Comparison of ENCODE assay signal across 8 cellular contexts in genomic region chr1:167599839-167600581, GRCh38. TPM values are rescaled to one million over a fixed set of nuclear protein-coding genes. Genes with fewer than 3 reads are reported as not detected.
DNase-seq lines count a peak whose midpoint lies in the region; ATAC-seq and TF ChIP-seq lines count a peak whose summit lies in the region.

No MANE protein-coding gene starts in this region.

- H3K27me3 ChIP-seq in Loucy (ENCODE audit: insufficient read depth, low read length, poor library complexity, severe bottlenecking) (no peaks in the 10 kb centered on the region), fibroblast of lung (ENCODE audit: control insufficient read depth, insufficient read depth, low read length) (no peaks in the 10 kb centered on the region)

- H3K36me3 Mint-ChIP-seq in activated CD8-positive, alpha-beta memory T cell treated with anti-CD3 and anti-CD28 coated beads, Interleukin-2, amount 10 ng/mL, durations not matched to agents 7 days and 5 days, result peaks cover 3% of the 10 kb centered on the region

- H3K4me2 ChIP-seq in Loucy (ENCODE audit: low read depth, low read length, poor library complexity, severe bottlenecking) (peak overlapping the region; percentile 53), fibroblast of lung (ENCODE audit: extremely low read depth, insufficient read depth, low read length) (no peak overlapping the region)

- no peaks in the 10 kb centered on the region for H3F3A ChIP-seq in Loucy (ENCODE audit: low read depth)

- H3K9me3 ChIP-seq in Loucy (ENCODE audit: insufficient read depth, low read depth, low read length), result no peaks in the 10 kb centered on the region
- no peaks in the 10 kb centered on the region for H3K9me3 ChIP-seq in fibroblast of lung (ENCODE audit: control insufficient read depth, insufficient read depth, low read depth, low read length)

- H2AFZ ChIP-seq in Loucy (ENCODE audit: low read length) (peak overlapping the region; percentile 74), fibroblast of lung (ENCODE audit: low read length) (no peak overlapping the region)

- H3K79me2 ChIP-seq in Loucy (ENCODE audit: insufficient read depth, low read length) (no peaks in the 10 kb centered on the region), fibroblast of lung (ENCODE audit: control insufficient read depth, insufficient read depth, low read length) (no peaks in the 10 kb centered on the region)

- H3K27ac ChIP-seq in fibroblast of lung (ENCODE audit: insufficient read depth, low read length), result no peak overlapping the region

- peak overlapping the region; percentile 58 for H3K4me3 Mint-ChIP-seq in activated CD8-positive, alpha-beta memory T cell treated with anti-CD3 and anti-CD28 coated beads, Interleukin-2, amount 10 ng/mL, durations not matched to agents 7 days and 5 days

- DNase-seq in activated CD4-positive, CD25-positive, alpha-beta regulatory T cell treated with anti-CD3 and anti-CD28 coated beads, Interleukin-2, amount 50 U/mL, for 16 hours (ENCODE audit: low read depth, low spot score), result peak; percentile 18
- DNase-seq in activated CD4-positive, CD25-positive, alpha-beta regulatory T cell treated with anti-CD3 and anti-CD28 coated beads, Interleukin-2, amount 50 U/mL, for 72 hours, result no peak
- DNase-seq in H4 (ENCODE audit: low spot score) (peak; percentile 47), fibroblast of lung (ENCODE audit: low read depth in 2 of 2) (peak; percentile 55), pons (ENCODE audit: low spot score) (peak; percentile 56), NCI-H2029 (lab: John Stamatoyannopoulos, UW) (no peak)
- DNase-seq in activated CD8-positive, alpha-beta memory T cell treated with anti-CD3 and anti-CD28 coated beads, Interleukin-2, amount 10 ng/mL, durations not matched to agents 7 days and 5 days, result peak; percentile 63

- peaks cover 38% of the 10 kb centered on the region for H3K4me1 Mint-ChIP-seq in activated CD8-positive, alpha-beta memory T cell treated with anti-CD3 and anti-CD28 coated beads, Interleukin-2, amount 10 ng/mL, durations not matched to agents 7 days and 5 days

- peak overlapping the region; percentile 77 for H3K27ac Mint-ChIP-seq in activated CD8-positive, alpha-beta memory T cell treated with anti-CD3 and anti-CD28 coated beads, Interleukin-2, amount 10 ng/mL, durations not matched to agents 7 days and 5 days

- no peaks in the 10 kb centered on the region for H3K9me2 ChIP-seq in Loucy (replicated peaks; ENCODE audit: low read depth, low read length)

- ATAC-seq in activated CD8-positive, alpha-beta memory T cell treated with anti-CD3 and anti-CD28 coated beads, Interleukin-2, amount 10 ng/mL, durations not matched to agents 7 days and 5 days, result peak; percentile 90

- H4K20me1 ChIP-seq in Loucy (ENCODE audit: insufficient read depth, low read length, poor library complexity, severe bottlenecking) (no peaks in the 10 kb centered on the region), fibroblast of lung (ENCODE audit: control insufficient read depth, extremely low read depth, insufficient read depth, low read length) (no peaks in the 10 kb centered on the region)

- H3K36me3 ChIP-seq in Loucy (ENCODE audit: insufficient read depth, low read length), result no peaks in the 10 kb centered on the region
- H3K36me3 ChIP-seq in fibroblast of lung (ENCODE audit: control insufficient read depth, insufficient read depth, low read length), result no peaks in the 10 kb centered on the region

- H3K4me1 ChIP-seq in Loucy (ENCODE audit: insufficient read depth, low read length, poor library complexity, severe bottlenecking), result peaks cover 37% of the 10 kb centered on the region
- H3K4me1 ChIP-seq in fibroblast of lung (ENCODE audit: control insufficient read depth, extremely low read depth, insufficient read depth, low read length), result no peaks in the 10 kb centered on the region

- CTCF ChIA-PET in activated CD8-positive, alpha-beta memory T cell treated with anti-CD3 and anti-CD28 coated beads, Interleukin-2, amount 10 ng/mL, durations not matched to agents 7 days and 5 days (lab: Charles Lee), result interaction anchor here (0.7 to 3.7 kb wide), 28 partner anchors 12 to 483 kb away, joined by 3 to 84 read pairs (median 4); no protein-coding TSS in a partner anchor

- H3K4me3 ChIP-seq in Loucy (ENCODE audit: low read length, poor library complexity, severe bottlenecking), result peak overlapping the region; percentile 8
- H3K4me3 ChIP-seq in fibroblast of lung (replicated peaks in 1 of 4; ENCODE audit: control extremely low read depth in 1 of 4, insufficient read depth in 1 of 4, low read depth in 3 of 4, low read length in 4 of 4), result no peak overlapping the region

- peak overlapping the region; percentile 57 for H3K9ac ChIP-seq in Loucy (ENCODE audit: low read depth, low read length, poor library complexity, severe bottlenecking)
- no peak overlapping the region for H3K9ac ChIP-seq in fibroblast of lung (ENCODE audit: insufficient read depth, low read length)

- TF ChIP-seq CTCF in Loucy (conservative IDR thresholded peaks at IDR 0.05; ENCODE audit: low read length), result peak; percentile 95
- TF ChIP-seq CTCF in fibroblast of lung (conservative IDR thresholded peaks at IDR 0.05 in 1 of 2, IDR thresholded peaks at IDR 0.05 in 1 of 2; ENCODE audit: low read depth in 1 of 2, low read length in 2 of 2), result peak; percentile 51 to 55

- no peaks in the 10 kb centered on the region for H3K27me3 Mint-ChIP-seq in activated CD8-positive, alpha-beta memory T cell treated with anti-CD3 and anti-CD28 coated beads, Interleukin-2, amount 10 ng/mL, durations not matched to agents 7 days and 5 days

- no peaks in the 10 kb centered on the region for H3K9me3 Mint-ChIP-seq in activated CD8-positive, alpha-beta memory T cell treated with anti-CD3 and anti-CD28 coated beads, Interleukin-2, amount 10 ng/mL, durations not matched to agents 7 days and 5 days (ENCODE audit: low read depth)

RNA-seq across cellular contexts. Expression of gene RCSD1, which starts 30.0 kb away (rescaled TPM):
- total RNA-seq in H4 (2014; rRNA removed; shearing (Covaris generic)), result not detected in 2 replicates
- total RNA-seq in activated CD8-positive, alpha-beta memory T cell treated with anti-CD3 and anti-CD28 coated beads, Interleukin-2, amount 10 ng/mL, durations not matched to agents 7 days and 5 days, result 100 to 1,000 TPM; 121 to 129 TPM
- total RNA-seq in fibroblast of lung, result under 0.01 TPM in 1 of 2 replicates, not detected in the other
- 0.05 and 4.1 TPM in 2 replicates for polyA plus RNA-seq in fibroblast of lung
- 3.0 TPM in 1 of 2 replicates, not detected in the other for polyA plus RNA-seq in fibroblast of lung (2012)
- polyA minus RNA-seq in fibroblast of lung (ENCODE audit: low replicate concordance), result 2.6 TPM in 1 of 2 replicates, not detected in the other

RNA-seq across cellular contexts. Expression of gene CREG1, which starts 46.4 kb away (rescaled TPM):
- 133 and 160 TPM in 2 replicates for total RNA-seq in H4 (2014; rRNA removed; shearing (Covaris generic))
- total RNA-seq in activated CD8-positive, alpha-beta memory T cell treated with anti-CD3 and anti-CD28 coated beads, Interleukin-2, amount 10 ng/mL, durations not matched to agents 7 days and 5 days, result 10 to 100 TPM; 12.7 to 15.8 TPM
- 58.5 and 108 TPM in 2 replicates for total RNA-seq in fibroblast of lung
- polyA plus RNA-seq in fibroblast of lung, result 29.4 and 75.5 TPM in 2 replicates
- polyA plus RNA-seq in fibroblast of lung (2012), result 15.3 and 34.9 TPM in 2 replicates
- polyA minus RNA-seq in fibroblast of lung (ENCODE audit: low replicate concordance), result 2.2 and 2.6 TPM in 2 replicates

Comparison
In these comparisons a context has a peak if more than half of its experiments do, and no peak if none do; other contexts are left out.
1. DNase-seq: peak in activated CD4-positive, CD25-positive, alpha-beta regulatory T cell treated with anti-CD3 and anti-CD28 coated beads, Interleukin-2, amount 50 U/mL, for 16 hours (single experiment), H4 (single experiment), activated CD8-positive, alpha-beta memory T cell treated with anti-CD3 and anti-CD28 coated beads, Interleukin-2, amount 10 ng/mL, durations not matched to agents 7 days and 5 days (single experiment), fibroblast of lung (2 of 2) and pons (single experiment); none in activated CD4-positive, CD25-positive, alpha-beta regulatory T cell treated with anti-CD3 and anti-CD28 coated beads, Interleukin-2, amount 50 U/mL, for 72 hours (single experiment) and NCI-H2029 (single experiment).
2. RNA of gene RCSD1, which starts 30.0 kb away (total RNA-seq): 121 to 129 TPM in activated CD8-positive, alpha-beta memory T cell treated with anti-CD3 and anti-CD28 coated beads, Interleukin-2, amount 10 ng/mL, durations not matched to agents 7 days and 5 days; not detected in H4 and under 0.01 TPM in fibroblast of lung; every median in the first group is over 100 times any median in the second.